In the genomic region with DNA sequence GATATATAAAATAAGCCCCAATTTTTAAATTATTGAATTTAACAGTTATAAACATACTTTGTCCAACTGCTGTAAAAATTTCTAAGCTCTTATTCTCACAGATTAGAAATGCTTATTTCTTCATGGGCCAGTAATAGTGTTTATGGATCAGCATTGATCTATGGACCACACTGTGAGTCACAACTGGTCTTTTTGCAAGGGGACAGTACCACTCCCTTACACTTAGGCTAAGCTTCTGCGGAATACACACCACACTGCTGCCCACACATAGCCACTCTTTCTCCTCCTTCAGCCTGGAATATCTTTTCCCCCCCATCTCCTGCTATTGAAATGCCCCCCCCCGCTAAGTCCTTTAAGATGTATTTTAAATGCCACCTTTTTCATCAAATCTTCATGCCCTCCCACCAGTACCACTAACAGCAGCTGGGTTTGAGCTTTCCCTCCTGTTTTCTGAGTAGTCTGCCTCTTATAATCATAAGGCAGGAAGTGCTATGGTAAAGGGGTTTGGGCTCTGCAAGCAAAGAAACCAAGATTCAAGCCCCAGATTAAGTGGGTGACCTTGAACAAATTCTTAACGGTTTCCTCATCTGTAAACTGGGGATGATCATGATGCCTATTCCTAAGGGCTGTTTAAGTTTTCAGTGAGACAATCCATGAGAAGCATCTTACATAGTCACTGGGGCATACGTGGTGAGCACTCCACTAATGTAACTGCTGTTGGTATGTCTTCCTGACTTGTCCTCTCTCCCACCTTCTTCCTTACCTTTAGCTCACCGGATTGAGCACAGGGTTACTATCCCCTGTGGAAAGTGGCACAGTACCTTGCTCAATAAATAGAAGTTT, we compare ENCODE assay signal across 20 cellular contexts.
DNase-seq lines count a peak whose midpoint lies in the region; ATAC-seq and TF ChIP-seq lines count a peak whose summit lies in the region.
"Had no signal": no experiment of that assay in that cellular context is flagged by ENCODE, and none has a peak within 500 bp of the region (broad histone marks: within the 10 kb centered on the region; RNA-seq: fewer than 3 reads in every experiment).

No MANE protein-coding gene starts in this region.

- H3K9me2 ChIP-seq in Loucy (replicated peaks; ENCODE audit: low read depth, low read length): no peaks in the 10 kb centered on the region

- peak overlapping the region; percentile 9 for H3K4me3 ChIP-seq in Loucy (ENCODE audit: low read length, poor library complexity, severe bottlenecking)
- H3K4me3 ChIP-seq: gastroesophageal sphincter, left lung, mucosa of descending colon, uterus had no signal

- DNase-seq in activated T-cell treated with anti-CD3 and anti-CD28 coated beads, Interleukin-2, amount 50 U/mL, for 24 hours: no peak
- DNase-seq in activated T-cell treated with anti-CD3 and anti-CD28 coated beads for 4 hours: no peak
- no peak for DNase-seq in activated naive CD8-positive, alpha-beta T cell treated with anti-CD3 and anti-CD28 coated beads, Interleukin-2, amount 50 U/mL, for 24 hours
- DNase-seq in stimulated activated effector memory CD8-positive, alpha-beta T cell treated with anti-CD3 and anti-CD28 coated beads, Interleukin-12 subunit alpha, Interleukin-12 subunit beta, amount 100 ng/mL, for 72 hours (ENCODE audit: low spot score in 2 of 2): no peak
- DNase-seq: activated CD4-positive, CD25-positive, alpha-beta regulatory T cell treated with anti-CD3 and anti-CD28 coated beads, Interleukin-2, amount 50 U/mL, for 72 hours; EL; left lung; mucosa of descending colon; MV-4-11; NCI-H1930; NCI-H524; occipital lobe; right cardiac atrium; T1000; uterus had no signal

- peaks cover 61% of the 10 kb centered on the region for H3K4me1 ChIP-seq in Loucy (ENCODE audit: insufficient read depth, low read length, poor library complexity, severe bottlenecking)
- H3K4me1 ChIP-seq: gastroesophageal sphincter, left lung, uterus had no signal

- H3K36me3 Mint-ChIP-seq in activated T-cell treated with anti-CD3 and anti-CD28 coated beads, Interleukin-2, amount 50 U/mL, for 24 hours (ENCODE audit: low read depth): peaks cover 49% of the 10 kb centered on the region
- H3K36me3 Mint-ChIP-seq in activated naive CD8-positive, alpha-beta T cell treated with anti-CD3 and anti-CD28 coated beads, Interleukin-2, amount 50 U/mL, for 24 hours (ENCODE audit: low read depth): peaks cover 17% of the 10 kb centered on the region
- H3K36me3 Mint-ChIP-seq in stimulated activated effector memory CD8-positive, alpha-beta T cell treated with anti-CD3 and anti-CD28 coated beads, Interleukin-12 subunit alpha, Interleukin-12 subunit beta, amount 100 ng/mL, for 72 hours: peaks cover 75% of the 10 kb centered on the region

- no peaks in the 10 kb centered on the region for H4K20me1 ChIP-seq in Loucy (ENCODE audit: insufficient read depth, low read length, poor library complexity, severe bottlenecking)

- no peaks in the 10 kb centered on the region for H3K27me3 ChIP-seq in Loucy (ENCODE audit: insufficient read depth, low read length, poor library complexity, severe bottlenecking)
- H3K27me3 ChIP-seq: gastroesophageal sphincter, left lung, uterus had no signal

- no peak overlapping the region for H2AFZ ChIP-seq in Loucy (ENCODE audit: low read length)

- no peaks in the 10 kb centered on the region for H3K36me3 ChIP-seq in Loucy (ENCODE audit: insufficient read depth, low read length)
- H3K36me3 ChIP-seq: uterus had no signal

- peaks cover 10% of the 10 kb centered on the region for H3K79me2 ChIP-seq in Loucy (ENCODE audit: insufficient read depth, low read length)

- H3K9me3 ChIP-seq in Loucy (ENCODE audit: insufficient read depth, low read depth, low read length): no peaks in the 10 kb centered on the region
- H3K9me3 ChIP-seq: gastroesophageal sphincter, left lung, mucosa of descending colon, uterus had no signal

- no peaks in the 10 kb centered on the region for H3K9me3 Mint-ChIP-seq in activated T-cell treated with anti-CD3 and anti-CD28 coated beads, Interleukin-2, amount 50 U/mL, for 24 hours
- no peaks in the 10 kb centered on the region for H3K9me3 Mint-ChIP-seq in activated naive CD8-positive, alpha-beta T cell treated with anti-CD3 and anti-CD28 coated beads, Interleukin-2, amount 50 U/mL, for 24 hours
- H3K9me3 Mint-ChIP-seq in stimulated activated effector memory CD8-positive, alpha-beta T cell treated with anti-CD3 and anti-CD28 coated beads, Interleukin-12 subunit alpha, Interleukin-12 subunit beta, amount 100 ng/mL, for 72 hours: no peaks in the 10 kb centered on the region

- TF ChIP-seq CTCF in Loucy (conservative IDR thresholded peaks at IDR 0.05; ENCODE audit: low read length): no peak

- peak overlapping the region; percentile 69 for H3K9ac ChIP-seq in Loucy (ENCODE audit: low read depth, low read length, poor library complexity, severe bottlenecking)

- peak; percentile 83 for ATAC-seq in activated naive CD8-positive, alpha-beta T cell treated with anti-CD3 and anti-CD28 coated beads, Interleukin-2, amount 50 U/mL, for 24 hours
- peak; percentile 84 for ATAC-seq in stimulated activated effector memory CD8-positive, alpha-beta T cell treated with anti-CD3 and anti-CD28 coated beads, Interleukin-12 subunit alpha, Interleukin-12 subunit beta, amount 100 ng/mL, for 72 hours
- ATAC-seq in HG03045 (IDR thresholded peaks at IDR 0.05; ENCODE audit: unreplicated experiment) (no peak), GM18861 (IDR thresholded peaks at IDR 0.05; ENCODE audit: unreplicated experiment) (no peak), HG02938 (IDR thresholded peaks at IDR 0.05; ENCODE audit: unreplicated experiment) (no peak)
- ATAC-seq: gastroesophageal sphincter, left lung, mucosa of descending colon, right cardiac atrium had no signal

- no peak overlapping the region for H3K4me3 Mint-ChIP-seq in activated T-cell treated with anti-CD3 and anti-CD28 coated beads, Interleukin-2, amount 50 U/mL, for 24 hours
- H3K4me3 Mint-ChIP-seq in activated naive CD8-positive, alpha-beta T cell treated with anti-CD3 and anti-CD28 coated beads, Interleukin-2, amount 50 U/mL, for 24 hours: no peak overlapping the region
- no peak overlapping the region for H3K4me3 Mint-ChIP-seq in stimulated activated effector memory CD8-positive, alpha-beta T cell treated with anti-CD3 and anti-CD28 coated beads, Interleukin-12 subunit alpha, Interleukin-12 subunit beta, amount 100 ng/mL, for 72 hours

- H3F3A ChIP-seq in Loucy (ENCODE audit: low read depth): peaks cover 13% of the 10 kb centered on the region

- peak overlapping the region; percentile 75 for H3K4me2 ChIP-seq in Loucy (ENCODE audit: low read depth, low read length, poor library complexity, severe bottlenecking)

- no peaks in the 10 kb centered on the region for H3K27me3 Mint-ChIP-seq in activated T-cell treated with anti-CD3 and anti-CD28 coated beads, Interleukin-2, amount 50 U/mL, for 24 hours
- no peaks in the 10 kb centered on the region for H3K27me3 Mint-ChIP-seq in activated naive CD8-positive, alpha-beta T cell treated with anti-CD3 and anti-CD28 coated beads, Interleukin-2, amount 50 U/mL, for 24 hours

- H3K4me1 Mint-ChIP-seq in activated T-cell treated with anti-CD3 and anti-CD28 coated beads, Interleukin-2, amount 50 U/mL, for 24 hours (ENCODE audit: low read depth): peaks cover 55% of the 10 kb centered on the region
- H3K4me1 Mint-ChIP-seq in activated naive CD8-positive, alpha-beta T cell treated with anti-CD3 and anti-CD28 coated beads, Interleukin-2, amount 50 U/mL, for 24 hours: peaks cover 48% of the 10 kb centered on the region
- peaks cover 49% of the 10 kb centered on the region for H3K4me1 Mint-ChIP-seq in stimulated activated effector memory CD8-positive, alpha-beta T cell treated with anti-CD3 and anti-CD28 coated beads, Interleukin-12 subunit alpha, Interleukin-12 subunit beta, amount 100 ng/mL, for 72 hours

- H3K27ac Mint-ChIP-seq in activated T-cell treated with anti-CD3 and anti-CD28 coated beads, Interleukin-2, amount 50 U/mL, for 24 hours: peak overlapping the region; percentile 68
- H3K27ac Mint-ChIP-seq in activated naive CD8-positive, alpha-beta T cell treated with anti-CD3 and anti-CD28 coated beads, Interleukin-2, amount 50 U/mL, for 24 hours: peak overlapping the region; percentile 28
- peak overlapping the region; percentile 4 for H3K27ac Mint-ChIP-seq in stimulated activated effector memory CD8-positive, alpha-beta T cell treated with anti-CD3 and anti-CD28 coated beads, Interleukin-12 subunit alpha, Interleukin-12 subunit beta, amount 100 ng/mL, for 72 hours

Comparison
In these comparisons a context has a peak if more than half of its experiments do, and no peak if none do; other contexts are left out.
1. H3K27ac Mint-ChIP-seq: peak in every context shown above with its lines; median percentile 68 in activated T-cell treated with anti-CD3 and anti-CD28 coated beads, Interleukin-2, amount 50 U/mL, for 24 hours; 28 in activated naive CD8-positive, alpha-beta T cell treated with anti-CD3 and anti-CD28 coated beads, Interleukin-2, amount 50 U/mL, for 24 hours; 4 in stimulated activated effector memory CD8-positive, alpha-beta T cell treated with anti-CD3 and anti-CD28 coated beads, Interleukin-12 subunit alpha, Interleukin-12 subunit beta, amount 100 ng/mL, for 72 hours.
2. ATAC-seq: peak in activated naive CD8-positive, alpha-beta T cell treated with anti-CD3 and anti-CD28 coated beads, Interleukin-2, amount 50 U/mL, for 24 hours (single experiment) and stimulated activated effector memory CD8-positive, alpha-beta T cell treated with anti-CD3 and anti-CD28 coated beads, Interleukin-12 subunit alpha, Interleukin-12 subunit beta, amount 100 ng/mL, for 72 hours (single experiment); none in HG03045 (single experiment), GM18861 (single experiment) and HG02938 (single experiment).